ENCODE assay signal across 33 cellular contexts in the genomic region with DNA sequence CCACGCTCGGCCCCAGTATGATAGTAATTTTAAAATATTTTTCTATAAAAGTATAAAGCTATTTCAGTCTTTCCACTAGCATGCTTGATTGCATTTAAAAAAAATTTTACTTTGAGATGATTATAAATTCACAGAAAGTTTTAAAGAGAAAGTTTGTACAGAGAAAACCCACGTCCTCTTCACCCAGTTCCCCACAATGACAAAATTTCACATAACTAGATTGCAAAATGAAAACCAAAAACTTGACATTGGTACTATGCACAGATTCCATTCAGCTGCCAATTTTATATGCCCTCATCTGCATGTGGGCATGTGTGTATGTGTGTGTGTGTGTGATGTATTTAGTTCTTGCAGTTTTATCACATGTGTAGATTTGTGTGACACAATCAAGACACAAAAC. TPM values are rescaled to one million over a fixed set of nuclear protein-coding genes. Genes with fewer than 3 reads are reported as not detected.
"Had no signal": no experiment of that assay in that cellular context is flagged by ENCODE, and none has a peak within 500 bp of the region (broad histone marks: within the 10 kb centered on the region; RNA-seq: fewer than 3 reads in every experiment).

No MANE protein-coding gene starts in this region.

- H3K9me3 ChIP-seq: stomach, suprapubic skin, testis, thoracic aorta, thyroid gland, tibial artery, tibial nerve, transverse colon, upper lobe of left lung, upper lobe of right lung, uterus, vagina had no signal

- FAIRE-seq: urothelium cell line had no signal

- H3K4me3 ChIP-seq: stomach, suprapubic skin, testis, thoracic aorta, thyroid gland, tibial artery, tibial nerve, transverse colon, upper lobe of left lung, upper lobe of right lung, uterus, vagina had no signal

- H3K36me3 ChIP-seq: stomach, suprapubic skin, thoracic aorta, thyroid gland, tibial artery, tibial nerve, transverse colon, upper lobe of left lung, upper lobe of right lung, uterus, vagina had no signal

- H3K9me3 Mint-ChIP-seq: stimulated activated effector memory CD8-positive, alpha-beta T cell treated with anti-CD3 and anti-CD28 coated beads, Interleukin-12 subunit alpha, Interleukin-12 subunit beta, amount 100 ng/mL, for 72 hours; stimulated activated memory B cell treated with anti-CD40 and anti-IgM and Interleukin-4, amounts not matched to agents 10 μg/mL and 1 μg/mL and 100 μg/mL, for 72 hours; stimulated activated naive B cell treated with anti-CD40 and anti-IgM and Interleukin-4, amounts not matched to agents 10 μg/mL and 1 μg/mL and 100 μg/mL, for 72 hours; stimulated activated naive CD8-positive, alpha-beta T cell treated with anti-CD3 and anti-CD28 coated beads, Interleukin-15, amount 100 ng/mL, for 72 hours; stimulated activated naive CD8-positive, alpha-beta T cell treated with anti-CD3 and anti-CD28 coated beads, Interleukin-15, Interleukin-2, amounts not matched to agents 100 ng/mL and 50 ng/mL, for 24 hours; type B pancreatic cell had no signal

- H3K27me3 ChIP-seq: suprapubic skin, testis, thyroid gland, tibial nerve, upper lobe of left lung, uterus, vagina had no signal

- ATAC-seq: stimulated activated effector memory CD8-positive, alpha-beta T cell treated with anti-CD3 and anti-CD28 coated beads, Interleukin-12 subunit alpha, Interleukin-12 subunit beta, amount 100 ng/mL, for 72 hours; stimulated activated memory B cell treated with anti-CD40 and anti-IgM and Interleukin-4, amounts not matched to agents 10 μg/mL and 1 μg/mL and 100 μg/mL, for 72 hours; stimulated activated naive B cell treated with anti-CD40 and anti-IgM and Interleukin-4, amounts not matched to agents 10 μg/mL and 1 μg/mL and 100 μg/mL, for 72 hours; stimulated activated naive CD8-positive, alpha-beta T cell treated with anti-CD3 and anti-CD28 coated beads, Interleukin-15, amount 100 ng/mL, for 72 hours; stimulated activated naive CD8-positive, alpha-beta T cell treated with anti-CD3 and anti-CD28 coated beads, Interleukin-15, Interleukin-2, amounts not matched to agents 100 U/mL and 50 U/mL, for 24 hours; upper lobe of right lung had no signal

- H3K36me3 Mint-ChIP-seq: stimulated activated effector memory CD8-positive, alpha-beta T cell treated with anti-CD3 and anti-CD28 coated beads, Interleukin-12 subunit alpha, Interleukin-12 subunit beta, amount 100 ng/mL, for 72 hours; stimulated activated memory B cell treated with anti-CD40 and anti-IgM and Interleukin-4, amounts not matched to agents 10 μg/mL and 1 μg/mL and 100 μg/mL, for 72 hours; stimulated activated naive B cell treated with anti-CD40 and anti-IgM and Interleukin-4, amounts not matched to agents 10 μg/mL and 1 μg/mL and 100 μg/mL, for 72 hours; type B pancreatic cell had no signal

- H3K4me1 Mint-ChIP-seq: stimulated activated effector memory CD8-positive, alpha-beta T cell treated with anti-CD3 and anti-CD28 coated beads, Interleukin-12 subunit alpha, Interleukin-12 subunit beta, amount 100 ng/mL, for 72 hours; stimulated activated memory B cell treated with anti-CD40 and anti-IgM and Interleukin-4, amounts not matched to agents 10 μg/mL and 1 μg/mL and 100 μg/mL, for 72 hours; stimulated activated naive B cell treated with anti-CD40 and anti-IgM and Interleukin-4, amounts not matched to agents 10 μg/mL and 1 μg/mL and 100 μg/mL, for 72 hours; stimulated activated naive CD8-positive, alpha-beta T cell treated with anti-CD3 and anti-CD28 coated beads, Interleukin-15, amount 100 ng/mL, for 72 hours had no signal

- DNase-seq: stimulated activated CD4-positive, alpha-beta T cell treated with anti-CD3 and anti-CD28 coated beads, Interleukin-2, amount 100 ng/mL, for 48 hours; stimulated activated CD4-positive, alpha-beta T cell treated with anti-CD3 and anti-CD28 coated beads, Interleukin-4, amount 100 ng/mL, for 1 hour; stimulated activated CD4-positive, alpha-beta T cell treated with anti-CD3 and anti-CD28 coated beads, Interleukin-4, amount 100 ng/mL, for 24 hours; stimulated activated CD4-positive, alpha-beta T cell treated with anti-CD3 and anti-CD28 coated beads, Interleukin-4, amount 100 ng/mL, for 4 hours; stimulated activated CD8-positive, alpha-beta memory T cell treated with anti-CD3 and anti-CD28 coated beads, Interleukin-4, amount 100 ng/mL, for 48 hours; stimulated activated naive B cell treated with anti-CD40 and anti-IgM and Interleukin-4, amounts not matched to agents 10 μg/mL and 1 μg/mL and 100 μg/mL, for 72 hours; stimulated activated naive CD4-positive, alpha-beta T cell; stimulated activated naive CD4-positive, alpha-beta T cell treated with Interleukin-2 at 50 U/mL for 16 hours; stimulated activated naive CD8-positive, alpha-beta T cell treated with anti-CD3 and anti-CD28 coated beads, Interleukin-15, amount 100 ng/mL, for 72 hours; stimulated activated naive CD8-positive, alpha-beta T cell treated with anti-CD3 and anti-CD28 coated beads, Interleukin-15, Interleukin-2, amounts not matched to agents 100 U/mL and 50 U/mL, for 24 hours; stomach; substantia nigra; testis; thyroid gland; tibial artery; transverse colon; trophoblast cell; upper lobe of left lung; upper lobe of right lung; uterus had no signal

- H3K4me3 Mint-ChIP-seq: stimulated activated effector memory CD8-positive, alpha-beta T cell treated with anti-CD3 and anti-CD28 coated beads, Interleukin-12 subunit alpha, Interleukin-12 subunit beta, amount 100 ng/mL, for 72 hours; stimulated activated memory B cell treated with anti-CD40 and anti-IgM and Interleukin-4, amounts not matched to agents 10 μg/mL and 1 μg/mL and 100 μg/mL, for 72 hours; stimulated activated naive B cell treated with anti-CD40 and anti-IgM and Interleukin-4, amounts not matched to agents 10 μg/mL and 1 μg/mL and 100 μg/mL, for 72 hours; stimulated activated naive CD8-positive, alpha-beta T cell treated with anti-CD3 and anti-CD28 coated beads, Interleukin-15, amount 100 ng/mL, for 72 hours; stimulated activated naive CD8-positive, alpha-beta T cell treated with anti-CD3 and anti-CD28 coated beads, Interleukin-15, Interleukin-2, amounts not matched to agents 100 ng/mL and 50 ng/mL, for 24 hours; type B pancreatic cell had no signal

- H3K27ac Mint-ChIP-seq: stimulated activated effector memory CD8-positive, alpha-beta T cell treated with anti-CD3 and anti-CD28 coated beads, Interleukin-12 subunit alpha, Interleukin-12 subunit beta, amount 100 ng/mL, for 72 hours; stimulated activated memory B cell treated with anti-CD40 and anti-IgM and Interleukin-4, amounts not matched to agents 10 μg/mL and 1 μg/mL and 100 μg/mL, for 72 hours; stimulated activated naive B cell treated with anti-CD40 and anti-IgM and Interleukin-4, amounts not matched to agents 10 μg/mL and 1 μg/mL and 100 μg/mL, for 72 hours; stimulated activated naive CD8-positive, alpha-beta T cell treated with anti-CD3 and anti-CD28 coated beads, Interleukin-15, amount 100 ng/mL, for 72 hours; stimulated activated naive CD8-positive, alpha-beta T cell treated with anti-CD3 and anti-CD28 coated beads, Interleukin-15, Interleukin-2, amounts not matched to agents 100 ng/mL and 50 ng/mL, for 24 hours; type B pancreatic cell had no signal

- H3K27ac ChIP-seq: stomach, suprapubic skin, testis, thoracic aorta, thyroid gland, tibial artery, tibial nerve, transverse colon, upper lobe of left lung, upper lobe of right lung, uterus, vagina had no signal

- H3K4me1 ChIP-seq: stomach, suprapubic skin, testis, thyroid gland, tibial artery, tibial nerve, transverse colon, upper lobe of left lung, upper lobe of right lung, uterus, vagina had no signal

RNA-seq across cellular contexts. Expression of gene BARHL1, which starts 57.1 kb away (rescaled TPM):
- total RNA-seq: stomach, subcutaneous adipose tissue, suprapubic skin, temporal lobe, thoracic aorta, thyroid gland, tibial nerve, transverse colon, upper lobe of left lung, upper lobe of right lung, ureter, urinary bladder, uterus, vagina had no signal
- polyA plus RNA-seq: stomach, urinary bladder had no signal
